8 cellular contexts compared by ENCODE assay signal in the genomic region with DNA sequence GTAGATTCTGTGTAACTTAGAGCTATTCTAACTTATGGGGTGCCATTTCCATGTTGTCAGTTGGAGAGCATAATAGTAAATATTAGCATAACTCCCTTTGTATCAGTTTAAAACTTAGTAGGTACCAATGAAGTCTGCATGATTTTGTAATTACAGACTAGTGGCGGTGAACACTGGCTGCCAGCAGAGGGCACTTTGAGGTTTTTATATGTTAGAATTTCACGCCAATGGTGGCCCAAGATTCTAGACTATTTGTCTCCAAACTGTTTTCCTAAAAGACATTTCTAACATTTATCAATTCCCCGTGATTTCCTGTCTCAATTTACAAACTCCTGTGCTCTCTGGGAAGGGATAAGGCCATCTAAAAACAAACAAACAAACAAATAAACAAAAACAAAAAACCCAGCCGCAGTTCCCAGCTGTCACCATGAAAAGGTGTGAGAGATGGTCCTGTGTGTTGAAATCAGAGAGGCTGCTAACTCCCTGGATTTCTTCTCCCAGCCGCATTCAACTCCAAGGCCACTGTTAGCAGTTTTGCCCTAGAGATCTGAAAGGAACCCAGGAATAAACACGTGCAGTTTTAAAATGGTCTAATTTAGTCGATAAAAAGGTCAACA. TPM values are rescaled to one million over a fixed set of nuclear protein-coding genes. Genes with fewer than 3 reads are reported as not detected.
DNase-seq lines count a peak whose midpoint lies in the region; ATAC-seq and TF ChIP-seq lines count a peak whose summit lies in the region.

No MANE protein-coding gene starts in this region.

- H3K9me3 ChIP-seq in A673 (ENCODE audit: low read depth, low read length, poor library complexity, severe bottlenecking): no peaks in the 10 kb centered on the region

- H3K9me3 Mint-ChIP-seq in activated CD4-positive, alpha-beta T cell treated with anti-CD3 and anti-CD28 coated beads, Interleukin-2, amount 10 ng/mL, durations not matched to agents 24 days and 14 days: no peaks in the 10 kb centered on the region

- BruUV-seq in A673 (replicated peaks; lab: Mats Ljungman, UMichigan): no TSS peak

- POLR2A ChIA-PET in A673 (lab: Charles Lee; ENCODE audit: low non-redundant PET): no interaction called here

- intact Hi-C loops in A673 (cut with micrococcal nuclease; ENCODE audit: unreplicated experiment): loop anchor here (2.0 to 10.0 kb wide), 2 partner anchors 185 to 491 kb away; no protein-coding TSS in a partner anchor
- intact Hi-C loops in activated CD4-positive, alpha-beta T cell treated with anti-CD3 and anti-CD28 coated beads, Interleukin-2, amount 10 ng/mL, durations not matched to agents 24 days and 14 days (cut with micrococcal nuclease): loop anchor here (2.0 to 5.0 kb wide), 2 partner anchors 491 to 1059 kb away; no protein-coding TSS in a partner anchor

- peak; percentile 89 for TF ChIP-seq CTCF in A673 (conservative IDR thresholded peaks at IDR 0.05; ENCODE audit: low read depth, low read length)

- CTCF ChIA-PET in A673 (lab: Charles Lee): interaction anchor here (0.6 to 1.7 kb wide), 3 partner anchors 87 to 490 kb away, joined by 3 to 6 read pairs (median 5); no protein-coding TSS in a partner anchor

- ATAC-seq in stimulated activated naive CD8-positive, alpha-beta T cell treated with anti-CD3 and anti-CD28 coated beads, Interleukin-15, Interleukin-2, amounts not matched to agents 100 U/mL and 50 U/mL, for 24 hours: no peak
- ATAC-seq in GM21515 (IDR thresholded peaks at IDR 0.05; ENCODE audit: unreplicated experiment): no peak
- no peak for ATAC-seq in GM21825 (IDR thresholded peaks at IDR 0.05; ENCODE audit: unreplicated experiment)

- H3K36me3 Mint-ChIP-seq in activated CD4-positive, alpha-beta T cell treated with anti-CD3 and anti-CD28 coated beads, Interleukin-2, amount 10 ng/mL, durations not matched to agents 24 days and 14 days (ENCODE audit: low read depth): no peaks in the 10 kb centered on the region

- H3K4me1 ChIP-seq in A673 (ENCODE audit: insufficient read depth, low read length, poor library complexity, severe bottlenecking): peaks cover 13% of the 10 kb centered on the region

- H3K27ac Mint-ChIP-seq in activated CD4-positive, alpha-beta T cell treated with anti-CD3 and anti-CD28 coated beads, Interleukin-2, amount 10 ng/mL, durations not matched to agents 24 days and 14 days: no peak overlapping the region

- H3K27me3 ChIP-seq in A673 (replicated peaks; ENCODE audit: insufficient read depth, low read depth, low read length, poor library complexity): no peaks in the 10 kb centered on the region

- peak; percentile 59 for DNase-seq in A673 (ENCODE audit: low spot score)
- peak; percentile 17 for DNase-seq in G401 (ENCODE audit: low spot score)
- DNase-seq in MV-4-11 (lab: John Stamatoyannopoulos, UW): peak; percentile 12
- peak; percentile 68 for DNase-seq in activated CD4-positive, alpha-beta T cell treated with anti-CD3 and anti-CD28 coated beads, Interleukin-2, amount 10 ng/mL, durations not matched to agents 24 days and 14 days
- peak; percentile 18 to 68 for DNase-seq in hippocampal formation (lab: John Stamatoyannopoulos, UW)
- DNase-seq in stimulated activated naive CD8-positive, alpha-beta T cell treated with anti-CD3 and anti-CD28 coated beads, Interleukin-15, Interleukin-2, amounts not matched to agents 100 U/mL and 50 U/mL, for 24 hours: peak; percentile 19

- H3K4me1 Mint-ChIP-seq in activated CD4-positive, alpha-beta T cell treated with anti-CD3 and anti-CD28 coated beads, Interleukin-2, amount 10 ng/mL, durations not matched to agents 24 days and 14 days: peaks cover under 1% of the 10 kb centered on the region

- H3K36me3 ChIP-seq in A673 (ENCODE audit: insufficient read depth, low read length, poor library complexity, severe bottlenecking): no peaks in the 10 kb centered on the region

- H3K27me3 Mint-ChIP-seq in activated CD4-positive, alpha-beta T cell treated with anti-CD3 and anti-CD28 coated beads, Interleukin-2, amount 10 ng/mL, durations not matched to agents 24 days and 14 days: peaks cover 13% of the 10 kb centered on the region

- in situ Hi-C loops in G401 (cut with HindIII; ENCODE audit: low sequenced_read_pairs): no loop called here

- H3K4me3 ChIP-seq in A673 (ENCODE audit: low read depth, low read length, poor library complexity, severe bottlenecking): no peak overlapping the region

- H3K4me3 Mint-ChIP-seq in activated CD4-positive, alpha-beta T cell treated with anti-CD3 and anti-CD28 coated beads, Interleukin-2, amount 10 ng/mL, durations not matched to agents 24 days and 14 days: no peak overlapping the region

- no peak overlapping the region for H3K27ac ChIP-seq in A673 (ENCODE audit: low read depth, low read length, poor library complexity, severe bottlenecking)

RNA-seq across cellular contexts. Expression of gene BRMS1L, which starts 57.6 kb away (rescaled TPM):
- 14.4 and 14.6 TPM in 2 replicates for total RNA-seq in A673 (2021)
- total RNA-seq in G401 (2014; rRNA removed; shearing (Covaris generic)): 8.7 and 24.4 TPM in 2 replicates
- total RNA-seq in activated CD4-positive, alpha-beta T cell treated with anti-CD3 and anti-CD28 coated beads, Interleukin-2, amount 10 ng/mL, durations not matched to agents 24 days and 14 days: 6.0 and 8.2 TPM in 2 replicates

Comparison
In these comparisons a context has a peak if more than half of its experiments do, and no peak if none do; other contexts are left out.
1. DNase-seq: peak in every context shown above with its lines; median percentile 68 in activated CD4-positive, alpha-beta T cell treated with anti-CD3 and anti-CD28 coated beads, Interleukin-2, amount 10 ng/mL, durations not matched to agents 24 days and 14 days; 59 in A673; 43 in hippocampal formation; 19 in stimulated activated naive CD8-positive, alpha-beta T cell treated with anti-CD3 and anti-CD28 coated beads, Interleukin-15, Interleukin-2, amounts not matched to agents 100 U/mL and 50 U/mL, for 24 hours; 17 in G401; 12 in MV-4-11.